32 cellular contexts compared by ENCODE assay signal in genomic region chr5:71807909-71808308, GRCh38.
"Had no signal": no experiment of that assay in that cellular context is flagged by ENCODE, and none has a peak within 500 bp of the region (broad histone marks: within the 10 kb centered on the region; RNA-seq: fewer than 3 reads in every experiment).

No MANE protein-coding gene starts in this region.

- H3K9me3 ChIP-seq: adrenal gland, body of pancreas, breast epithelium had no signal

- H3K27ac Mint-ChIP-seq: activated B cell treated with CpG ODN at 0.5 μM for 24 hours; activated CD4-positive, alpha-beta memory T cell treated with anti-CD3 and anti-CD28 coated beads, Interleukin-2, amount 10 ng/mL, durations not matched to agents 7 days and 5 days; activated CD4-positive, alpha-beta T cell treated with anti-CD3 and anti-CD28 coated beads for 36 hours; activated CD4-positive, alpha-beta T cell treated with anti-CD3 and anti-CD28 coated beads, Interleukin-2, amount 10 ng/mL, durations not matched to agents 7 days and 5 days; activated CD8-positive, alpha-beta memory T cell treated with anti-CD3 and anti-CD28 coated beads, Interleukin-2, amount 10 ng/mL, durations not matched to agents 7 days and 5 days; activated CD8-positive, alpha-beta T cell treated with anti-CD3 and anti-CD28 coated beads, Interleukin-2, amount 10 ng/mL, durations not matched to agents 7 days and 5 days; activated naive CD4-positive, alpha-beta T cell treated with anti-CD3 and anti-CD28 coated beads for 36 hours; activated naive CD4-positive, alpha-beta T cell treated with anti-CD3 and anti-CD28 coated beads, Interleukin-2, amount 50 U/mL, for 72 hours; activated naive CD8-positive, alpha-beta T cell treated with anti-CD3 and anti-CD28 coated beads for 36 hours; activated T-cell treated with anti-CD3 and anti-CD28 coated beads, Interleukin-2, amount 50 U/mL, for 24 hours; T-helper 1 cell treated with Interleukin-12 subunit alpha and Interleukin-12 subunit beta and Interleukin-4 antibody, amounts not matched to agents 30 μg/mL and 1 μg/mL, for 36 hours; T-helper 2 cell treated with Interferon-gamma antibody and Interleukin-4, amounts not matched to agents 5 μg/mL and 100 μg/mL, for 36 hours had no signal

- H3K27me3 ChIP-seq: adrenal gland, body of pancreas, brain microvascular endothelial cell, breast epithelium had no signal

- H3K4me1 ChIP-seq: body of pancreas, breast epithelium had no signal

- H3K36me3 Mint-ChIP-seq: activated CD8-positive, alpha-beta memory T cell treated with anti-CD3 and anti-CD28 coated beads, Interleukin-2, amount 10 ng/mL, durations not matched to agents 7 days and 5 days; activated naive CD4-positive, alpha-beta T cell treated with anti-CD3 and anti-CD28 coated beads, Interleukin-2, amount 50 U/mL, for 72 hours; activated naive CD8-positive, alpha-beta T cell treated with anti-CD3 and anti-CD28 coated beads for 36 hours had no signal

- H3K4me1 Mint-ChIP-seq: activated B cell treated with CpG ODN at 0.5 μM for 24 hours; activated CD4-positive, alpha-beta memory T cell treated with anti-CD3 and anti-CD28 coated beads, Interleukin-2, amount 10 ng/mL, durations not matched to agents 7 days and 5 days; activated CD8-positive, alpha-beta memory T cell treated with anti-CD3 and anti-CD28 coated beads, Interleukin-2, amount 10 ng/mL, durations not matched to agents 7 days and 5 days had no signal

- H3K27ac ChIP-seq: adrenal gland, body of pancreas, brain microvascular endothelial cell, breast epithelium, VCaP had no signal

- H3K9me3 Mint-ChIP-seq: activated B cell treated with CpG ODN at 0.5 μM for 24 hours; activated CD4-positive, alpha-beta memory T cell treated with anti-CD3 and anti-CD28 coated beads, Interleukin-2, amount 10 ng/mL, durations not matched to agents 7 days and 5 days; activated CD4-positive, alpha-beta T cell treated with anti-CD3 and anti-CD28 coated beads, Interleukin-2, amount 10 ng/mL, durations not matched to agents 7 days and 5 days; activated naive CD4-positive, alpha-beta T cell treated with anti-CD3 and anti-CD28 coated beads for 36 hours; activated naive CD4-positive, alpha-beta T cell treated with anti-CD3 and anti-CD28 coated beads, Interleukin-2, amount 50 U/mL, for 72 hours; activated naive CD8-positive, alpha-beta T cell treated with anti-CD3 and anti-CD28 coated beads for 36 hours; activated T-cell treated with anti-CD3 and anti-CD28 coated beads, Interleukin-2, amount 50 U/mL, for 24 hours; T-helper 1 cell treated with Interleukin-12 subunit alpha and Interleukin-12 subunit beta and Interleukin-4 antibody, amounts not matched to agents 30 μg/mL and 1 μg/mL, for 36 hours; T-helper 2 cell treated with Interferon-gamma antibody and Interleukin-4, amounts not matched to agents 5 μg/mL and 100 μg/mL, for 36 hours had no signal

- H3K4me3 Mint-ChIP-seq: activated B cell treated with CpG ODN at 0.5 μM for 24 hours; activated CD4-positive, alpha-beta memory T cell treated with anti-CD3 and anti-CD28 coated beads, Interleukin-2, amount 10 ng/mL, durations not matched to agents 7 days and 5 days; activated CD4-positive, alpha-beta T cell treated with anti-CD3 and anti-CD28 coated beads for 36 hours; activated CD4-positive, alpha-beta T cell treated with anti-CD3 and anti-CD28 coated beads, Interleukin-2, amount 10 ng/mL, durations not matched to agents 7 days and 5 days; activated CD8-positive, alpha-beta memory T cell treated with anti-CD3 and anti-CD28 coated beads, Interleukin-2, amount 10 ng/mL, durations not matched to agents 7 days and 5 days; activated CD8-positive, alpha-beta T cell treated with anti-CD3 and anti-CD28 coated beads, Interleukin-2, amount 10 ng/mL, durations not matched to agents 7 days and 5 days; activated naive CD4-positive, alpha-beta T cell treated with anti-CD3 and anti-CD28 coated beads for 36 hours; activated naive CD8-positive, alpha-beta T cell treated with anti-CD3 and anti-CD28 coated beads for 36 hours; activated T-cell treated with anti-CD3 and anti-CD28 coated beads, Interleukin-2, amount 50 U/mL, for 24 hours; T-helper 1 cell treated with Interleukin-12 subunit alpha and Interleukin-12 subunit beta and Interleukin-4 antibody, amounts not matched to agents 30 μg/mL and 1 μg/mL, for 36 hours; T-helper 2 cell treated with Interferon-gamma antibody and Interleukin-4, amounts not matched to agents 5 μg/mL and 100 μg/mL, for 36 hours had no signal

- ATAC-seq: activated CD4-positive, alpha-beta T cell treated with anti-CD3 and anti-CD28 coated beads for 36 hours; activated CD8-positive, alpha-beta memory T cell treated with anti-CD3 and anti-CD28 coated beads, Interleukin-2, amount 10 ng/mL, durations not matched to agents 7 days and 5 days; activated CD8-positive, alpha-beta T cell treated with anti-CD3 and anti-CD28 coated beads, Interleukin-2, amount 10 ng/mL, durations not matched to agents 7 days and 5 days; activated naive CD4-positive, alpha-beta T cell treated with anti-CD3 and anti-CD28 coated beads, Interleukin-2, amount 50 U/mL, for 72 hours; body of pancreas had no signal

- DNase-seq: activated B cell treated with CpG ODN at 0.5 μM for 24 hours; activated CD4-positive, alpha-beta memory T cell treated with anti-CD3 and anti-CD28 coated beads, Interleukin-2, amount 10 ng/mL, durations not matched to agents 7 days and 5 days; activated CD4-positive, alpha-beta T cell treated with anti-CD3 and anti-CD28 coated beads for 1 hour; activated CD4-positive, alpha-beta T cell treated with anti-CD3 and anti-CD28 coated beads for 36 hours; activated CD4-positive, alpha-beta T cell treated with anti-CD3 and anti-CD28 coated beads for 48 hours; activated CD4-positive, alpha-beta T cell treated with anti-CD3 and anti-CD28 coated beads, Interleukin-2, amount 10 ng/mL, durations not matched to agents 7 days and 5 days; activated CD4-positive, alpha-beta T cell treated with anti-CD3 and anti-CD28 coated beads, Interleukin-2, amount 50 U/mL, for 48 hours; activated CD8-positive, alpha-beta memory T cell treated with anti-CD3 and anti-CD28 coated beads for 24 hours; activated CD8-positive, alpha-beta memory T cell treated with anti-CD3 and anti-CD28 coated beads, Interleukin-2, amount 10 ng/mL, durations not matched to agents 7 days and 5 days; activated CD8-positive, alpha-beta memory T cell treated with anti-CD3 and anti-CD28 coated beads, Interleukin-2, amount 50 U/mL, for 48 hours; activated CD8-positive, alpha-beta T cell treated with anti-CD3 and anti-CD28 coated beads, Interleukin-2, amount 10 ng/mL, durations not matched to agents 7 days and 5 days; activated effector memory CD4-positive, alpha-beta T cell treated with anti-CD3 and anti-CD28 coated beads, Interleukin-2, amount 50 U/mL, for 16 hours; activated gamma-delta T cell treated with Interleukin-2 at 50 U/mL for 16 hours; activated naive CD4-positive, alpha-beta T cell; activated naive CD4-positive, alpha-beta T cell treated with anti-CD3 and anti-CD28 coated beads for 36 hours; activated naive CD4-positive, alpha-beta T cell treated with anti-CD3 and anti-CD28 coated beads, Interleukin-2, amount 50 U/mL, for 16 hours; activated naive CD8-positive, alpha-beta T cell treated with anti-CD3 and anti-CD28 coated beads for 36 hours; activated T-cell treated with anti-CD3 and anti-CD28 coated beads, Interleukin-2, amount 50 U/mL, for 24 hours; activated T-cell treated with anti-CD3 and anti-CD28 coated beads, Interleukin-2, amount 50 U/mL, for 48 hours; adrenal gland; amniotic stem cell; aorta; body of pancreas; brain microvascular endothelial cell; central memory CD4-positive, alpha-beta T cell; T-helper 2 cell; T-helper 9 cell had no signal
